10 cellular contexts compared by ENCODE assay signal in the genomic region with DNA sequence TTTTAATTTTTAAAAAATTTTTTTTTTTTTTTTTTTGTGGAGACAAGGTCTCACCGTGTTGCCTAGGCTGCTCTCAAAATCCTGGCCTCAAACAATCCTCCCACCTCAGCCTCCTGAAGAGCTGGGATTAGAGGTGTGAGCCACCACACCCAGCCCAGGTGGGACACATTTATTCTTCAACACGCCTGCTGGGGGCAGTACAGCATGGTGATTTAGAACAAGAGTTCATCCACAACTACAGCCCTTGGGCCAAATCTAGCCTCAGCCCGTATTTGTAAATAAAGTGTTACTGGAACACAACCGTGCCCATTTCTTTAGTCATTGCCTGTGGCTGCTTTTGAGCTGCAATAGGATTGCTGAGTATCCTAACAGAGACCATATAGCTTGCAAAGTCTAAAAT.
DNase-seq lines count a peak whose midpoint lies in the region; ATAC-seq and TF ChIP-seq lines count a peak whose summit lies in the region.
"Had no signal": no experiment of that assay in that cellular context is flagged by ENCODE, and none has a peak within 500 bp of the region (broad histone marks: within the 10 kb centered on the region; RNA-seq: fewer than 3 reads in every experiment).

No MANE protein-coding gene starts in this region.

- H3K9me3 ChIP-seq in mucosa of descending colon: no peaks in the 10 kb centered on the region
- H3K9me3 ChIP-seq in hepatocyte (ENCODE audit: low read depth): no peaks in the 10 kb centered on the region
- H3K9me3 ChIP-seq: A549 had no signal

- intact Hi-C loops in mucosa of descending colon (cut with DNase I, micrococcal nuclease): no loop called here

- H3K9ac ChIP-seq in KMS-11: no peak overlapping the region

- DNase-seq in NCI-H146 (lab: John Stamatoyannopoulos, UW): peak; percentile 17
- DNase-seq in NCI-H146 treated with DMSO at 0.1 percent for 48 hours (lab: John Stamatoyannopoulos, UW; ENCODE audit: unreplicated experiment): no peak
- DNase-seq in astrocyte of the hippocampus (ENCODE audit: low read depth, low spot score): peak; percentile 56
- DNase-seq in medulla oblongata (ENCODE audit: extremely low spot score): peak; percentile 19
- no peak for DNase-seq in mucosa of descending colon
- DNase-seq in hepatocyte (ENCODE audit: low spot score): no peak
- DNase-seq: natural killer cell had no signal

- no peaks in the 10 kb centered on the region for H4K20me1 ChIP-seq in KMS-11 (ENCODE audit: insufficient read depth)
- H4K20me1 ChIP-seq in hepatocyte (ENCODE audit: insufficient read depth, poor library complexity, severe bottlenecking): no peaks in the 10 kb centered on the region

- H3K27ac ChIP-seq in KMS-11 (no peak overlapping the region), hepatocyte (no peak overlapping the region)
- H3K27ac ChIP-seq: A549 had no signal

- H3K27me3 ChIP-seq in KMS-11 (ENCODE audit: insufficient read depth, low read depth) (no peaks in the 10 kb centered on the region), hepatocyte (no peaks in the 10 kb centered on the region)

- H2AFZ ChIP-seq in KMS-11 (ENCODE audit: low read depth): no peak overlapping the region
- H2AFZ ChIP-seq in hepatocyte: no peak overlapping the region

- TF ChIP-seq CTCF in KMS-11 (conservative IDR thresholded peaks at IDR 0.05; ENCODE audit: low read depth, low read length) (peak; percentile 39), mucosa of descending colon (IDR thresholded peaks at IDR 0.05) (no peak), hepatocyte (IDR thresholded peaks at IDR 0.05; ENCODE audit: poor library complexity) (no peak)

- no peak overlapping the region for H3K4me2 ChIP-seq in KMS-11
- no peak overlapping the region for H3K4me2 ChIP-seq in hepatocyte
- H3K4me2 ChIP-seq: A549 had no signal

- no peaks in the 10 kb centered on the region for H3K36me3 ChIP-seq in KMS-11 (ENCODE audit: insufficient read depth)
- H3K36me3 ChIP-seq in mucosa of descending colon (ENCODE audit: low read depth): no peaks in the 10 kb centered on the region
- H3K36me3 ChIP-seq in hepatocyte (replicated peaks; ENCODE audit: insufficient read depth, low read depth): no peaks in the 10 kb centered on the region

- no peak overlapping the region for H3K4me3 ChIP-seq in KMS-11 (IDR thresholded peaks at IDR 0.05; ENCODE audit: insufficient read depth, low read depth, low read length)
- no peak overlapping the region for H3K4me3 ChIP-seq in mucosa of descending colon
- no peak overlapping the region for H3K4me3 ChIP-seq in hepatocyte
- H3K4me3 ChIP-seq: A549 had no signal

- H3K79me2 ChIP-seq in KMS-11 (ENCODE audit: insufficient read depth, low read depth) (no peaks in the 10 kb centered on the region), hepatocyte (no peaks in the 10 kb centered on the region)

- H3K9me2 ChIP-seq in hepatocyte (replicated peaks; ENCODE audit: insufficient read depth): no peaks in the 10 kb centered on the region

- 88% methylated on average over 4 of the region's 4 CpGs for WGBS in hepatocyte (ENCODE audit: low lambda C conversion rate, missing lambda C conversion rate)

- ATAC-seq in mucosa of descending colon (no peak), HG02981 (IDR thresholded peaks at IDR 0.05; ENCODE audit: unreplicated experiment) (no peak)
- ATAC-seq: natural killer cell had no signal

- H3K4me1 ChIP-seq in KMS-11 (ENCODE audit: low read depth, poor library complexity, severe bottlenecking): no peaks in the 10 kb centered on the region
- peaks cover 11% of the 10 kb centered on the region for H3K4me1 ChIP-seq in mucosa of descending colon (ENCODE audit: low read depth)
- H3K4me1 ChIP-seq in hepatocyte (ENCODE audit: insufficient read depth): no peaks in the 10 kb centered on the region
- H3K4me1 ChIP-seq: A549 had no signal

Comparison
In these comparisons a context has a peak if more than half of its experiments do, and no peak if none do; other contexts are left out.
1. DNase-seq: peak in NCI-H146 (single experiment), astrocyte of the hippocampus (single experiment) and medulla oblongata (single experiment); none in NCI-H146 treated with DMSO at 0.1 percent for 48 hours (single experiment), mucosa of descending colon (0 of 3) and hepatocyte (single experiment).